Comparison of ENCODE assay signal across 27 cellular contexts in genomic region chrX:53379747-53380146, GRCh38. TPM values are rescaled to one million over a fixed set of nuclear protein-coding genes. Genes with fewer than 3 reads are reported as not detected.
"Had no signal": no experiment of that assay in that cellular context is flagged by ENCODE, and none has a peak within 500 bp of the region (broad histone marks: within the 10 kb centered on the region; RNA-seq: fewer than 3 reads in every experiment).

No MANE protein-coding gene starts in this region.

- H2AFZ ChIP-seq: neural progenitor cell had no signal

- H3K36me3 ChIP-seq: neural progenitor cell, prostate gland had no signal

- H3K27ac Mint-ChIP-seq: endodermal cell; natural killer cell treated with Interleukin-12 subunit alpha and Interleukin-12 subunit beta and Interleukin-15 and Interleukin-18, amount 100 ng/mL, for 72 hours; neural progenitor cell; stimulated activated memory B cell treated with anti-CD40 and anti-IgM and Interleukin-4, amounts not matched to agents 10 μg/mL and 1 μg/mL and 100 μg/mL, for 72 hours; stimulated activated naive CD8-positive, alpha-beta T cell treated with anti-CD3 and anti-CD28 coated beads, Interleukin-15, Interleukin-2, amounts not matched to agents 100 ng/mL and 50 ng/mL, for 24 hours had no signal

- H3K4me1 Mint-ChIP-seq: immature natural killer cell, neural progenitor cell had no signal

- H3K27me3 ChIP-seq: gastrocnemius medialis, heart right ventricle, neural progenitor cell, sigmoid colon, tibial nerve, upper lobe of left lung had no signal

- H3K9me3 Mint-ChIP-seq: immature natural killer cell; natural killer cell treated with Interleukin-12 subunit alpha and Interleukin-12 subunit beta and Interleukin-15 and Interleukin-18, amount 100 ng/mL, for 72 hours; stimulated activated memory B cell treated with anti-CD40 and anti-IgM and Interleukin-4, amounts not matched to agents 10 μg/mL and 1 μg/mL and 100 μg/mL, for 72 hours; stimulated activated naive CD8-positive, alpha-beta T cell treated with anti-CD3 and anti-CD28 coated beads, Interleukin-15, Interleukin-2, amounts not matched to agents 100 ng/mL and 50 ng/mL, for 24 hours had no signal

- H3K4me2 ChIP-seq: neural progenitor cell had no signal

- H3K4me3 Mint-ChIP-seq: endodermal cell; immature natural killer cell; natural killer cell treated with Interleukin-12 subunit alpha and Interleukin-12 subunit beta and Interleukin-15 and Interleukin-18, amount 100 ng/mL, for 72 hours; neural progenitor cell; stimulated activated memory B cell treated with anti-CD40 and anti-IgM and Interleukin-4, amounts not matched to agents 10 μg/mL and 1 μg/mL and 100 μg/mL, for 72 hours; stimulated activated naive CD8-positive, alpha-beta T cell treated with anti-CD3 and anti-CD28 coated beads, Interleukin-15, Interleukin-2, amounts not matched to agents 100 ng/mL and 50 ng/mL, for 24 hours had no signal

- H3K27ac ChIP-seq: dorsolateral prefrontal cortex, epithelial cell of prostate, gastrocnemius medialis, heart right ventricle, lower lobe of right lung, neural progenitor cell, prostate gland, sigmoid colon, thoracic aorta, tibial nerve, upper lobe of left lung had no signal

- ATAC-seq: esophagus mucosa; gastrocnemius medialis; heart right ventricle; left ventricle myocardium superior; lower lobe of right lung; natural killer cell treated with Interleukin-12 subunit alpha and Interleukin-12 subunit beta and Interleukin-15 and Interleukin-18, amount 100 ng/mL, for 72 hours; right cardiac atrium; stimulated activated memory B cell treated with anti-CD40 and anti-IgM and Interleukin-4, amounts not matched to agents 10 μg/mL and 1 μg/mL and 100 μg/mL, for 72 hours had no signal

- H3K9me3 ChIP-seq: gastrocnemius medialis, heart right ventricle, lower lobe of right lung, prostate gland, sigmoid colon, thoracic aorta, tibial nerve, upper lobe of left lung had no signal

- H3K27me3 Mint-ChIP-seq: natural killer cell treated with Interleukin-12 subunit alpha and Interleukin-12 subunit beta and Interleukin-15 and Interleukin-18, amount 100 ng/mL, for 72 hours; stimulated activated memory B cell treated with anti-CD40 and anti-IgM and Interleukin-4, amounts not matched to agents 10 μg/mL and 1 μg/mL and 100 μg/mL, for 72 hours; stimulated activated naive CD8-positive, alpha-beta T cell treated with anti-CD3 and anti-CD28 coated beads, Interleukin-15, Interleukin-2, amounts not matched to agents 100 ng/mL and 50 ng/mL, for 24 hours had no signal

- H3K4me3 ChIP-seq: dorsolateral prefrontal cortex, gastrocnemius medialis, heart right ventricle, lower lobe of right lung, neural progenitor cell, prostate gland, sigmoid colon, thoracic aorta, tibial nerve, upper lobe of left lung had no signal

- DNase-seq: dorsolateral prefrontal cortex; effector CD4-positive, alpha-beta T cell; endodermal cell; foreskin fibroblast; gastrocnemius medialis; heart right ventricle; hippocampal formation; immature natural killer cell; islet precursor cell; kidney glomerular epithelial cell; left ventricle myocardium superior; lower lobe of right lung; right cardiac atrium; sigmoid colon; stimulated activated CD4-positive, alpha-beta T cell treated with anti-CD3 and anti-CD28 coated beads, Interleukin-2, amount 100 ng/mL, for 24 hours; stimulated activated CD4-positive, alpha-beta T cell treated with anti-CD3 and anti-CD28 coated beads, Interleukin-4, amount 100 ng/mL, for 24 hours; upper lobe of left lung had no signal

- H3K4me1 ChIP-seq: gastrocnemius medialis, lower lobe of right lung, neural progenitor cell, prostate gland, sigmoid colon, tibial nerve, upper lobe of left lung had no signal

RNA-seq across cellular contexts. Expression of gene RIBC1, which starts 42.9 kb away (rescaled TPM):
- total RNA-seq: glomerular endothelial cell, thoracic aorta had no signal
